1 cellular context compared by ENCODE assay signal in the genomic region with DNA sequence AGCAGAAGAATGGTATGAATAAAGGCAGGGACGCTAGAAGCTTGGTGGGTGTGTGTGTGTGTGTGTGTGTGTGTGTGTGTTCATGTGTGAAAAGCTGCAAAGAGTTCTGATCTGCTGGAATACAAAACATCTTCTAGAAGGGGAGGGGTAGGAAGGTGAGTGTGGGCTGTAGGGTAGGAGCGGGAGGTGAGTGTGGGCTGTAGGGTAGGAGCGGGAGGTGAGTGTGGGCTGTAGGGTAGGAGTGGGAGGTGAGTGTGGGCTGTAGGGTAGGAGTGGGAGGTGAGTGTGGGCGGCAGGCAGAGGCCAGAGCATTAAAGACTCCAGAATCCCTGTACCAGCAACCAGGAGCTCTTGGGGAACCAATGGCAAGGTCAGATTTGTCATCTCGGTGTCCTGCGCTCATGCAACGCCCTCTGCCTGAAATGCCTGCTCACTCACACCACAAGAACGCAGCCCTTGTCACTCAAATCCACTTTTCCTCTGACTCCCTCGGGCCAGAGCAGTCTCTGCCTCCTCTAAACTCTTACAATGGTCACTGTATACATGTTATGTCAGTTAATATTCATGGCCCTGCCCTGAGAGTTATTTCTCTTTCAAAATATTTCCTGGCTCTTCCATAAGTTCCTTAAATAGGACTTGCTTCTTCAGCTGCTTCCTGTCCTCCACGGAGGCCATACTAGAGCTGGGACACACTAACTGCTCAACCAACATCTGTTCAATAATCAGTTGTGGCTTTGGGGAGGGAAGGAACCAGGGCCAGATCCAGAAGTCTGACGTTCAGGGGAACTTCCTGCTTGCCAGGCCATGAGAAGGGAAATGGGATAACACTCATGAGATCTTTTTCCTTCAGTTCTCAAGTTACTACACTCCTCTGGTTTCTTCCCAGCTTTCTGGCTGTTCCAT.
TF ChIP-seq lines count a peak whose summit lies in the region.

No MANE protein-coding gene starts in this region.

TF ChIP-seq in GM23338, 12 proteins besides CTCF, POLR2A, EP300 and RAD21 (continued from another document):
- TF ChIP-seq, protein P1, sequence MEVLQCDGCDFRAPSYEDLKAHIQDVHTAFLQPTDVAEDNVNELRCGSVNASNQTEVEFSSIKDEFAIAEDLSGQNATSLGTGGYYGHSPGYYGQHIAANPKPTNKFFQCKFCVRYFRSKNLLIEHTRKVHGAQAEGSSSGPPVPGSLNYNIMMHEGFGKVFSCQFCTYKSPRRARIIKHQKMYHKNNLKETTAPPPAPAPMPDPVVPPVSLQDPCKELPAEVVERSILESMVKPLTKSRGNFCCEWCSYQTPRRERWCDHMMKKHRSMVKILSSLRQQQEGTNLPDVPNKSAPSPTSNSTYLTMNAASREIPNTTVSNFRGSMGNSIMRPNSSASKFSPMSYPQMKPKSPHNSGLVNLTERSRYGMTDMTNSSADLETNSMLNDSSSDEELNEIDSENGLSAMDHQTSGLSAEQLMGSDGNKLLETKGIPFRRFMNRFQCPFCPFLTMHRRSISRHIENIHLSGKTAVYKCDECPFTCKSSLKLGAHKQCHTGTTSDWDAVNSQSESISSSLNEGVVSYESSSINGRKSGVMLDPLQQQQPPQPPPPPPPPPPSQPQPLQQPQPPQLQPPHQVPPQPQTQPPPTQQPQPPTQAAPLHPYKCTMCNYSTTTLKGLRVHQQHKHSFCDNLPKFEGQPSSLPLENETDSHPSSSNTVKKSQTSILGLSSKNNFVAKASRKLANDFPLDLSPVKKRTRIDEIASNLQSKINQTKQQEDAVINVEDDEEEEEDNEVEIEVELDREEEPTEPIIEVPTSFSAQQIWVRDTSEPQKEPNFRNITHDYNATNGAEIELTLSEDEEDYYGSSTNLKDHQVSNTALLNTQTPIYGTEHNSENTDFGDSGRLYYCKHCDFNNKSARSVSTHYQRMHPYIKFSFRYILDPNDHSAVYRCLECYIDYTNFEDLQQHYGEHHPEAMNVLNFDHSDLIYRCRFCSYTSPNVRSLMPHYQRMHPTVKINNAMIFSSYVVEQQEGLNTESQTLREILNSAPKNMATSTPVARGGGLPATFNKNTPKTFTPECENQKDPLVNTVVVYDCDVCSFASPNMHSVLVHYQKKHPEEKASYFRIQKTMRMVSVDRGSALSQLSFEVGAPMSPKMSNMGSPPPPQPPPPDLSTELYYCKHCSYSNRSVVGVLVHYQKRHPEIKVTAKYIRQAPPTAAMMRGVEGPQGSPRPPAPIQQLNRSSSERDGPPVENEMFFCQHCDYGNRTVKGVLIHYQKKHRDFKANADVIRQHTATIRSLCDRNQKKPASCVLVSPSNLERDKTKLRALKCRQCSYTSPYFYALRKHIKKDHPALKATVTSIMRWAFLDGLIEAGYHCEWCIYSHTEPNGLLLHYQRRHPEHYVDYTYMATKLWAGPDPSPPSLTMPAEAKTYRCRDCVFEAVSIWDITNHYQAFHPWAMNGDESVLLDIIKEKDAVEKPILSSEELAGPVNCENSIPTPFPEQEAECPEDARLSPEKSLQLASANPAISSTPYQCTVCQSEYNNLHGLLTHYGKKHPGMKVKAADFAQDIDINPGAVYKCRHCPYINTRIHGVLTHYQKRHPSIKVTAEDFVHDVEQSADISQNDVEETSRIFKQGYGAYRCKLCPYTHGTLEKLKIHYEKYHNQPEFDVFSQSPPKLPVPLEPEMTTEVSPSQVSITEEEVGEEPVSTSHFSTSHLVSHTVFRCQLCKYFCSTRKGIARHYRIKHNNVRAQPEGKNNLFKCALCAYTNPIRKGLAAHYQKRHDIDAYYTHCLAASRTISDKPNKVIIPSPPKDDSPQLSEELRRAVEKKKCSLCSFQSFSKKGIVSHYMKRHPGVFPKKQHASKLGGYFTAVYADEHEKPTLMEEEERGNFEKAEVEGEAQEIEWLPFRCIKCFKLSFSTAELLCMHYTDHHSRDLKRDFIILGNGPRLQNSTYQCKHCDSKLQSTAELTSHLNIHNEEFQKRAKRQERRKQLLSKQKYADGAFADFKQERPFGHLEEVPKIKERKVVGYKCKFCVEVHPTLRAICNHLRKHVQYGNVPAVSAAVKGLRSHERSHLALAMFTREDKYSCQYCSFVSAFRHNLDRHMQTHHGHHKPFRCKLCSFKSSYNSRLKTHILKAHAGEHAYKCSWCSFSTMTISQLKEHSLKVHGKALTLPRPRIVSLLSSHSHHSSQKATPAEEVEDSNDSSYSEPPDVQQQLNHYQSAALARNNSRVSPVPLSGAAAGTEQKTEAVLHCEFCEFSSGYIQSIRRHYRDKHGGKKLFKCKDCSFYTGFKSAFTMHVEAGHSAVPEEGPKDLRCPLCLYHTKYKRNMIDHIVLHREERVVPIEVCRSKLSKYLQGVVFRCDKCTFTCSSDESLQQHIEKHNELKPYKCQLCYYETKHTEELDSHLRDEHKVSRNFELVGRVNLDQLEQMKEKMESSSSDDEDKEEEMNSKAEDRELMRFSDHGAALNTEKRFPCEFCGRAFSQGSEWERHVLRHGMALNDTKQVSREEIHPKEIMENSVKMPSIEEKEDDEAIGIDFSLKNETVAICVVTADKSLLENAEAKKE (CRISPR knock-in tag; IDR thresholded peaks at IDR 0.05): no peak
- TF ChIP-seq ZNF114 (CRISPR knock-in tag; IDR thresholded peaks at IDR 0.05) (no peak), NANOG (IDR thresholded peaks at IDR 0.05; ENCODE audit: borderline replicate concordance) (no peak)
